8 cellular contexts compared by ENCODE assay signal in the genomic region with DNA sequence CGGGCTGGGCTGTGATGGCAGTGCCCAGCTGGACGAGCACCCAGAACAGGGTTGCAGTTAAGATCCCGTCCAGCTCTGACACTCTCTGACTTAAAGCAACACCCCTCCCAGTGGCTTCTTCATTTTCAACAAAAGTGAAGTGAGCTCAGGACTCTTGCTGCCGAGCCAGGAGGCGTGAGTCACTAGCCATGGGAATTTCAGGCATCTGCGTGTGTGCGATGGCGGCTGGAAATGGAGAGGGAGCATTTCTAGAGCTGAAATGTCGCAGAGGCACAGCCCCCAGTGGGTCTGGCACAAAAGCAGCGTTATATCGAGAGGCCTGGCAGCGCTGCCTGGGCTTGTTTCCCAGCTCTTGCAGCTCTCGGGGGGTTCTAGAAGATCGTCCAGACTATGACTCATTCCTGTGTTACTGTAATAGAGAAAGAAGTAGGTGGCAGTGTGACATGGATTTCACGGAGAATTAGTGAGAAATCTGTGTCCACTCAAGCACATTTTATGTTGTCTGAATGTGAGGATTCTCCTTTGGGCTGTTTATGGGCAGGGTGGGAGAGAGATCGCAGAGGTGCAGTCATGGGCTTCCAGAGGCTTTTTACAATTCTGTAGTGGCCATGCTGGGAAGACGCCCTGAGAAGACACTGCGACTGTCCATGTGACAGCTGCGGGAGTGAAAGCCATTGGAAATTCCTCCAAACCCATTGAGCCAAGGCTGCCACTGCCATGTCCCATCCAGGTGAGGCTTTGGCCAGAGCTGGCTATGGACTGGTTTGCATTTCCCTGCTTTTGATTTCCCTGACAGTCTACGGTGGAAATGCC.
DNase-seq lines count a peak whose midpoint lies in the region; ATAC-seq and TF ChIP-seq lines count a peak whose summit lies in the region.

No MANE protein-coding gene starts in this region.

- WGBS in heart left ventricle, 4 donors, result 24 to 27% (median 25%) methylated on average over 19 to 20 of the region's 20 CpGs

- H3K4me3 Mint-ChIP-seq in CD4-positive, alpha-beta T cell, result no peak overlapping the region

- peaks cover 0 to 39% (median 24%) of the 10 kb centered on the region in 12 donors for H3K4me1 ChIP-seq in heart left ventricle

- no peak overlapping the region for H3K27ac Mint-ChIP-seq in CD4-positive, alpha-beta T cell

- TF ChIP-seq POLR2A in heart left ventricle (IDR thresholded peaks at IDR 0.05), result no peak

- H3K9me3 ChIP-seq in heart left ventricle, result no peaks in the 10 kb centered on the region
- no peaks in the 10 kb centered on the region for H3K9me3 ChIP-seq in CD4-positive, alpha-beta T cell (ENCODE audit: control insufficient read depth, low read length)

- DNase-seq in GM04503 (ENCODE audit: low read depth), result peak; percentile 90
- DNase-seq in amniotic epithelial cell (ENCODE audit: low read depth), result peak; percentile 86
- peak; percentile 80 to 85 (median 82) for DNase-seq in heart left ventricle
- peak; percentile 51 for DNase-seq in pulmonary artery endothelial cell (ENCODE audit: low read depth, low spot score)
- no peak for DNase-seq in T-helper 2 cell
- no peak for DNase-seq in CD4-positive, alpha-beta T cell

- intact Hi-C loops in heart left ventricle (cut with DNase I), result loop anchor here in 4 of 10 donors (2.0 to 10.0 kb wide), 7 partner anchors 31 to 585 kb away; partner anchors contain the start of gene CDYL (in 2 of the 4)
- intact Hi-C loops in CD4-positive, alpha-beta T cell (cut with DNase I, micrococcal nuclease), result no loop called here

- peak overlapping the region; percentile 55 to 86 (median 78) for H3K27ac ChIP-seq in heart left ventricle
- no peak overlapping the region for H3K27ac ChIP-seq in CD4-positive, alpha-beta T cell (ENCODE audit: low read depth, low read length)

- peaks cover 12% of the 10 kb centered on the region for H3K27me3 Mint-ChIP-seq in CD4-positive, alpha-beta T cell

- no peaks in the 10 kb centered on the region for H3K27me3 ChIP-seq in heart left ventricle
- no peaks in the 10 kb centered on the region for H3K27me3 ChIP-seq in CD4-positive, alpha-beta T cell (ENCODE audit: control insufficient read depth, insufficient read depth, low read length)

- POLR2A ChIA-PET in CD4-positive, alpha-beta T cell (lab: Charles Lee), result no interaction called here

- no peaks in the 10 kb centered on the region for H3K36me3 ChIP-seq in heart left ventricle

- peak overlapping the region in 9 of 12 donors; percentile 7 to 43 (median 35) for H3K4me3 ChIP-seq in heart left ventricle

- H3K4me1 Mint-ChIP-seq in CD4-positive, alpha-beta T cell (ENCODE audit: low read depth), result no peaks in the 10 kb centered on the region

- H3K36me3 Mint-ChIP-seq in CD4-positive, alpha-beta T cell (ENCODE audit: low read depth), result no peaks in the 10 kb centered on the region

- ATAC-seq in heart left ventricle (peak; percentile 61 to 81 (median 75)), GM19395 (IDR thresholded peaks at IDR 0.05; ENCODE audit: unreplicated experiment) (no peak), GM18868 (IDR thresholded peaks at IDR 0.05; ENCODE audit: unreplicated experiment) (no peak)
- ATAC-seq in CD4-positive, alpha-beta T cell (ENCODE audit: poor library complexity), result no peak

- no peaks in the 10 kb centered on the region for H3K9me3 Mint-ChIP-seq in CD4-positive, alpha-beta T cell

- CTCF ChIA-PET in CD4-positive, alpha-beta T cell (lab: Charles Lee), result no interaction called here

- TF ChIP-seq CTCF in heart left ventricle (IDR thresholded peaks at IDR 0.05), result peak in 4 of 12 donors; percentile 11 to 36 (median 25)
- TF ChIP-seq CTCF in CD4-positive, alpha-beta T cell (IDR thresholded peaks at IDR 0.05), result no peak

Comparison
In these comparisons a context has a peak if more than half of its experiments do, and no peak if none do; other contexts are left out.
1. DNase-seq: peak in GM04503 (single experiment), amniotic epithelial cell (single experiment), heart left ventricle (5 of 5) and pulmonary artery endothelial cell (single experiment); none in T-helper 2 cell (0 of 5) and CD4-positive, alpha-beta T cell (0 of 10).
2. ATAC-seq: peak in heart left ventricle (4 of 4); none in GM19395 (single experiment), GM18868 (single experiment) and CD4-positive, alpha-beta T cell (single experiment).